8 cellular contexts compared by ENCODE assay signal in the genomic region with DNA sequence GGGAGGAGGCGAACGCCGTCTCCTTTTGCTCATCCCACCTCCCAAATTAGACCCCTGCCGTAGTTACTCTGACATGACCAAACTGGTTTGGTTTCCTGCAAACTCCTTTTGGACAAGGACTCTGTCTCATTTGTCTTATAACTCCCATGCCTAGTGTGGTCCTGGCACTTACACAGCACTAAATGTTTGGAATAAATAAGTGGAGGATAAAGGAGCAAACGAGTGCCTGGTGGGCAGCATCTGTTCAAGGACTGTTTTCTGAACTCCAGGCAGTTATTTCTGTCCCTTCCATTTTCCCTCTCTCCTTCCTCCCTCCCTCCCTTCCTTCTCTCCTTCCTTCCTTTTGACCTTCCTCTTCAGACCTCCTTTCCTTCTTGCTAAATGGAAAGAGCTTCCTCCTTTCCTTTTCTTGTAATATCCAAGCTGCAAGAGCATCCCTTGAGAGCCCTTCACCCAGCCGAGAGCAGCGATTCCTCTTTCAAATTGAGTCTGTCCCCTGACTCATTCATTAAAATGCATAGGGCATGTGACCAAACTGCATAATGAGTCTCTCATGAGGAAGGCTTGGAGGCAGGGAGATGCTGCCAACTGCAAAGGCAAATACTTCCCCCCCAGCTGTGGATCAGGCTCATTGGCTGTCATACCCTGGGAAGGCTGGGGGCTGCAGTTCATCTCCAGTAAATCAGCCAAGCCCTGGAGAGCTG. TPM values are rescaled to one million over a fixed set of nuclear protein-coding genes. Genes with fewer than 3 reads are reported as not detected.
A peak's percentile ranks its signal among the peaks of the same experiment; 100 is the strongest.
DNase-seq lines count a peak whose midpoint lies in the region; ATAC-seq, FAIRE-seq and TF ChIP-seq lines count a peak whose summit lies in the region.

No MANE protein-coding gene starts in this region.

- H3K4me3 ChIP-seq in CD4-positive, alpha-beta memory T cell (ENCODE audit: low read length in 2 of 2), result no peak overlapping the region
- peak overlapping the region; percentile 64 for H3K4me3 ChIP-seq in OCI-LY3 (ENCODE audit: low read length)
- H3K4me3 ChIP-seq in duodenal mucosa (ENCODE audit: low read depth in 1 of 2, low read length in 2 of 2), result peak overlapping the region in 1 of 2 donors; percentile 41
- peak overlapping the region in 1 of 2 experiments; percentile 70 for H3K4me3 ChIP-seq in mesenchymal stem cell (ENCODE audit: insufficient read depth in 1 of 2, low read depth in 1 of 2, low read length in 2 of 2)
- H3K4me3 ChIP-seq in transverse colon, result no peak overlapping the region

- TF ChIP-seq CTCF in OCI-LY3 (IDR thresholded peaks at IDR 0.05; ENCODE audit: low read depth, low read length) (no peak), transverse colon (IDR thresholded peaks at IDR 0.05) (no peak)

- no peak overlapping the region for H2BK5ac ChIP-seq in mesenchymal stem cell (ENCODE audit: low read depth, low read length, poor library complexity, severe bottlenecking)

- H4K20me1 ChIP-seq in OCI-LY3 (ENCODE audit: insufficient read depth, low read length), result no peaks in the 10 kb centered on the region

- H3K4me1 ChIP-seq in CD4-positive, alpha-beta memory T cell (ENCODE audit: insufficient read depth, low read length), result peaks cover 29% of the 10 kb centered on the region
- H3K4me1 ChIP-seq in OCI-LY3 (ENCODE audit: low read length) (peaks cover 72% of the 10 kb centered on the region), duodenal mucosa (ENCODE audit: control insufficient read depth in 1 of 2, insufficient read depth in 2 of 2, low read length in 2 of 2) (peaks cover 47 to 51% of the 10 kb centered on the region in 2 donors), mesenchymal stem cell (ENCODE audit: control insufficient read depth, insufficient read depth, low read depth, low read length) (peaks cover 22% of the 10 kb centered on the region), transverse colon (peaks cover 45 to 66% (median 58%) of the 10 kb centered on the region in 4 donors)

- 62% methylated on average over 7 of the region's 7 CpGs for WGBS in mesenchymal stem cell
- WGBS in transverse colon (ENCODE audit: low coverage in 1 of 2), 2 donors, result 34 to 56% methylated on average over 5 to 7 of the region's 7 CpGs

- H4K91ac ChIP-seq in mesenchymal stem cell (ENCODE audit: low read length), result peak overlapping the region; percentile 7

- H3K36me3 Mint-ChIP-seq in CD4-positive, alpha-beta memory T cell, result no peaks in the 10 kb centered on the region

- H3K36me3 ChIP-seq in CD4-positive, alpha-beta memory T cell (ENCODE audit: insufficient read depth, low read length), result no peaks in the 10 kb centered on the region
- H3K36me3 ChIP-seq in OCI-LY3 (replicated peaks; ENCODE audit: low read depth, low read length), result peaks cover 8% of the 10 kb centered on the region
- H3K36me3 ChIP-seq in duodenal mucosa (ENCODE audit: control insufficient read depth in 1 of 2, insufficient read depth in 2 of 2, low read length in 2 of 2), result no peaks in the 10 kb centered on the region
- H3K36me3 ChIP-seq in mesenchymal stem cell (ENCODE audit: control insufficient read depth in 1 of 2, insufficient read depth in 2 of 2, low read depth in 1 of 2, low read length in 2 of 2), result peaks cover 0 to 6% of the 10 kb centered on the region in 2 experiments
- H3K36me3 ChIP-seq in transverse colon, result no peaks in the 10 kb centered on the region

- no peak overlapping the region for H3K23ac ChIP-seq in mesenchymal stem cell (ENCODE audit: low read length in 2 of 2)

- peak overlapping the region; percentile 60 for H2BK15ac ChIP-seq in mesenchymal stem cell (ENCODE audit: low read depth, poor library complexity, severe bottlenecking)

- H3K9me3 ChIP-seq in CD4-positive, alpha-beta memory T cell (ENCODE audit: control insufficient read depth in 1 of 2, low read length in 2 of 2), result no peaks in the 10 kb centered on the region
- no peaks in the 10 kb centered on the region for H3K9me3 ChIP-seq in OCI-LY3 (ENCODE audit: insufficient read depth, low read length)
- H3K9me3 ChIP-seq in duodenal mucosa (ENCODE audit: control insufficient read depth in 1 of 2, low read length in 2 of 2), result no peaks in the 10 kb centered on the region
- H3K9me3 ChIP-seq in mesenchymal stem cell (ENCODE audit: control insufficient read depth, low read length), result no peaks in the 10 kb centered on the region
- no peaks in the 10 kb centered on the region for H3K9me3 ChIP-seq in transverse colon

- H3K27ac Mint-ChIP-seq in CD4-positive, alpha-beta memory T cell, result peak overlapping the region in 4 of 7 donors; percentile 29 to 83 (median 50)

- TF ChIP-seq EP300 in transverse colon (IDR thresholded peaks at IDR 0.05; ENCODE audit: low read depth), result no peak

- H3K9me3 Mint-ChIP-seq in CD4-positive, alpha-beta memory T cell, result no peaks in the 10 kb centered on the region

- intact Hi-C loops in CD4-positive, alpha-beta memory T cell (cut with micrococcal nuclease), result no loop called here
- intact Hi-C loops in transverse colon (cut with DNase I; ENCODE audit: low total_unique reads), result no loop called here

- H3K9ac ChIP-seq in OCI-LY3 (ENCODE audit: low read length) (peak overlapping the region; percentile 88), duodenal mucosa (ENCODE audit: low read depth in 1 of 2, low read length in 2 of 2) (no peak overlapping the region), mesenchymal stem cell (ENCODE audit: low read length) (peak overlapping the region; percentile 74)

- POLR2A ChIA-PET in CD4-positive, alpha-beta memory T cell (lab: Charles Lee; ENCODE audit: partially characterized antibody), result no interaction called here

- H2AK5ac ChIP-seq in mesenchymal stem cell (ENCODE audit: low read length, severe bottlenecking), result peak overlapping the region; percentile 34

- CTCF ChIA-PET in CD4-positive, alpha-beta memory T cell (lab: Charles Lee; ENCODE audit: partially characterized antibody), result no interaction called here

- H4K8ac ChIP-seq in mesenchymal stem cell (ENCODE audit: low read length), result no peak overlapping the region

- H3K79me1 ChIP-seq in mesenchymal stem cell (replicated peaks; ENCODE audit: low read length, poor library complexity, severe bottlenecking), result peaks cover 36% of the 10 kb centered on the region

- no peaks in the 10 kb centered on the region for H3K27me3 ChIP-seq in CD4-positive, alpha-beta memory T cell (ENCODE audit: insufficient read depth, low read length)
- H3K27me3 ChIP-seq in OCI-LY3 (ENCODE audit: low read depth, low read length) (no peaks in the 10 kb centered on the region), duodenal mucosa (ENCODE audit: control insufficient read depth in 1 of 2, insufficient read depth in 2 of 2, low read length in 2 of 2) (no peaks in the 10 kb centered on the region), mesenchymal stem cell (ENCODE audit: control insufficient read depth in 1 of 2, insufficient read depth in 1 of 2, low read length in 2 of 2) (no peaks in the 10 kb centered on the region), transverse colon (no peaks in the 10 kb centered on the region)

- H3K27ac ChIP-seq in CD4-positive, alpha-beta memory T cell (ENCODE audit: low read depth, low read length), result no peak overlapping the region
- peak overlapping the region; percentile 95 for H3K27ac ChIP-seq in OCI-LY3 (ENCODE audit: low read length)
- peak overlapping the region; percentile 65 for H3K27ac ChIP-seq in duodenal mucosa (ENCODE audit: low read depth, low read length)
- H3K27ac ChIP-seq in mesenchymal stem cell (ENCODE audit: low read length, poor library complexity, severe bottlenecking), result peak overlapping the region; percentile 15
- H3K27ac ChIP-seq in transverse colon, result peak overlapping the region; percentile 85 to 93 (median 88)

- H2AFZ ChIP-seq in OCI-LY3 (ENCODE audit: low read depth, low read length), result no peak overlapping the region
- H2AFZ ChIP-seq in mesenchymal stem cell (ENCODE audit: low read depth, low read length), result no peak overlapping the region

- H2BK12ac ChIP-seq in mesenchymal stem cell (ENCODE audit: low read length in 2 of 2), result peak overlapping the region; percentile 9 to 73

- H2BK120ac ChIP-seq in mesenchymal stem cell (ENCODE audit: low read depth, low read length), result no peak overlapping the region

- H3K18ac ChIP-seq in mesenchymal stem cell (ENCODE audit: low read depth in 1 of 2, low read length in 2 of 2), result peak overlapping the region in 1 of 2 experiments; percentile 50

- H3K79me2 ChIP-seq in OCI-LY3 (ENCODE audit: low read length), result peaks cover 58% of the 10 kb centered on the region

- no peaks in the 10 kb centered on the region for H3K27me3 Mint-ChIP-seq in CD4-positive, alpha-beta memory T cell

- ATAC-seq in HG03457 (IDR thresholded peaks at IDR 0.05; ENCODE audit: unreplicated experiment), result peak; percentile 45

- no peak for DNase-seq in CD4-positive, alpha-beta memory T cell
- DNase-seq in GM19239 (ENCODE audit: insufficient read length, low spot score) (no peak), mesenchymal stem cell (peak; percentile 66), transverse colon (peak; percentile 42), DMS153 (lab: John Stamatoyannopoulos, UW) (no peak)

- peak; percentile 82 for FAIRE-seq in GM19239 (lab: Jason Lieb, UNC)

- peak overlapping the region in 5 of 8 donors; percentile 5 to 62 (median 49) for H3K4me3 Mint-ChIP-seq in CD4-positive, alpha-beta memory T cell

- in situ Hi-C loops in transverse colon (cut with MboI; ENCODE audit: low pct_ligation_motif_present in 1 of 4, low pct_unique_long_range_greater_than_20kb in 1 of 4, low sequenced_read_pairs in 3 of 4), result no loop called here

- H3K4me2 ChIP-seq in OCI-LY3 (ENCODE audit: low read length) (peak overlapping the region; percentile 87), mesenchymal stem cell (ENCODE audit: low read length, poor library complexity, severe bottlenecking) (no peak overlapping the region)

- peak overlapping the region in 1 of 2 experiments; percentile 13 for H3K4ac ChIP-seq in mesenchymal stem cell (ENCODE audit: low read depth in 1 of 2, low read length in 2 of 2)

- peaks cover 12 to 49% (median 42%) of the 10 kb centered on the region in 4 donors for H3K4me1 Mint-ChIP-seq in CD4-positive, alpha-beta memory T cell

- peak overlapping the region in 1 of 2 experiments; percentile 28 for H3K14ac ChIP-seq in mesenchymal stem cell (ENCODE audit: low read length in 2 of 2)

- TF ChIP-seq POLR2A in transverse colon (IDR thresholded peaks at IDR 0.05), result no peak

RNA-seq across cellular contexts. Expression of a gene that starts 36.9 kb away (rescaled TPM):
- total RNA-seq in CD4-positive, alpha-beta memory T cell, result 10 to 100 TPM; 47.0 to 49.7 TPM
- polyA plus RNA-seq in CD4-positive, alpha-beta memory T cell, result 10 to 100 TPM; 22.9 to 31.9 TPM
- polyA plus RNA-seq in mesenchymal stem cell (2013, experiment 1 of 2), result 20.1 TPM
- 23.7 TPM for polyA plus RNA-seq in mesenchymal stem cell (2013, experiment 2 of 2)
- total RNA-seq in transverse colon, result 100 to 1,000 TPM in 1 of 4 donors, 10 to 100 TPM in 3; 37.4 to 112 (median 64.4) TPM

RNA-seq across cellular contexts. Expression of a gene that starts 39.0 kb away (rescaled TPM):
- not detected for total RNA-seq in CD4-positive, alpha-beta memory T cell
- not detected for polyA plus RNA-seq in CD4-positive, alpha-beta memory T cell
- polyA plus RNA-seq in mesenchymal stem cell (2013, experiment 1 of 2), result 1.2 TPM
- 1.00 TPM for polyA plus RNA-seq in mesenchymal stem cell (2013, experiment 2 of 2)
- total RNA-seq in transverse colon, result 1 to 10 TPM in 2 of 4 donors, not detected in 2; 3.0 to 3.1 TPM

Comparison
In these comparisons a context has a peak if more than half of its experiments do, and no peak if none do; other contexts are left out.
1. DNase-seq: peak in mesenchymal stem cell (single experiment) and transverse colon (single experiment); none in CD4-positive, alpha-beta memory T cell (0 of 5), GM19239 (single experiment) and DMS153 (single experiment).
2. H3K9ac ChIP-seq: peak in OCI-LY3 (single experiment) and mesenchymal stem cell (single experiment); none in duodenal mucosa (0 of 2).